In genomic region chr12:49342066-49342913, GRCh38 we compare ENCODE assay signal across 8 cellular contexts. TPM values are rescaled to one million over a fixed set of nuclear protein-coding genes. Genes with fewer than 3 reads are reported as not detected.
DNase-seq lines count a peak whose midpoint lies in the region; ATAC-seq and TF ChIP-seq lines count a peak whose summit lies in the region.

No MANE protein-coding gene starts in this region.

- TF ChIP-seq CTCF in GM13977 (IDR thresholded peaks at IDR 0.05; ENCODE audit: extremely low read depth, insufficient read depth, missing control alignments), result peak; percentile 75
- peak; percentile 97 for TF ChIP-seq CTCF in kidney epithelial cell (IDR thresholded peaks at IDR 0.05; ENCODE audit: insufficient read depth, low read length, poor library complexity, severe bottlenecking)

- H3K36me3 ChIP-seq in kidney epithelial cell (ENCODE audit: control insufficient read depth, insufficient read depth, low read length), result no peaks in the 10 kb centered on the region

- peak overlapping the region; percentile 16 for H3K4me3 ChIP-seq in kidney epithelial cell (ENCODE audit: low read depth, low read length)

- ATAC-seq in HG03039 (IDR thresholded peaks at IDR 0.05; ENCODE audit: unreplicated experiment) (peak; percentile 63), HG03139 (IDR thresholded peaks at IDR 0.05; ENCODE audit: unreplicated experiment) (no peak)

- peaks cover 88% of the 10 kb centered on the region for H3K27me3 ChIP-seq in kidney epithelial cell (ENCODE audit: control insufficient read depth, insufficient read depth, low read length)

- DNase-seq in GM13977 (ENCODE audit: low spot score) (peak; percentile 93), NCI-H2196 (lab: John Stamatoyannopoulos, UW; ENCODE audit: unreplicated experiment) (peak; percentile 83), cerebellum (ENCODE audit: low spot score) (peak; percentile 72), kidney epithelial cell (ENCODE audit: low read depth) (no peak)
- DNase-seq in activated CD4-positive, alpha-beta T cell treated with anti-CD3 and anti-CD28 coated beads for 24 hours (ENCODE audit: low read depth in 2 of 2), result peak; percentile 69 to 79
- DNase-seq in stimulated activated CD4-positive, alpha-beta T cell treated with anti-CD3 and anti-CD28 coated beads, Interleukin-1b, Interleukin-23, amount 100 ng/mL, for 1 hour (ENCODE audit: low read depth in 2 of 2), result peak; percentile 25 to 61

- in situ Hi-C loops in GM13977 (cut with MboI; ENCODE audit: low pct_unique_long_range_greater_than_20kb, low sequenced_read_pairs, unreplicated experiment), result no loop called here

RNA-seq across cellular contexts. Expression of gene DNAJC22, which starts 4.4 kb away (rescaled TPM):
- total RNA-seq in cerebellum, result 1.4 TPM
- 1.2 and 1.6 TPM in 2 replicates for total RNA-seq in kidney epithelial cell

RNA-seq across cellular contexts. Expression of gene C1QL4, which starts 5.3 kb away (rescaled TPM):
- 2.7 TPM for total RNA-seq in cerebellum
- total RNA-seq in kidney epithelial cell, result not detected in 2 replicates

RNA-seq across cellular contexts. Expression of gene TROAP, which starts 19.2 kb away (rescaled TPM):
- total RNA-seq in cerebellum (6.7 TPM), kidney epithelial cell (4.8 and 10.3 TPM in 2 replicates)

RNA-seq across cellular contexts. Expression of gene SPATS2, which starts 25.0 kb away (rescaled TPM):
- total RNA-seq in cerebellum (59.9 TPM), kidney epithelial cell (8.8 and 18.2 TPM in 2 replicates)

RNA-seq across cellular contexts. Expression of gene PRPH, which starts 47.3 kb away (rescaled TPM):
- total RNA-seq in cerebellum (3.1 TPM), kidney epithelial cell (0.21 and 0.41 TPM in 2 replicates)
